26 cellular contexts compared by ENCODE assay signal in genomic region chr3:108883373-108883772, GRCh38.
"Had no signal": no experiment of that assay in that cellular context is flagged by ENCODE, and none has a peak within 500 bp of the region (broad histone marks: within the 10 kb centered on the region; RNA-seq: fewer than 3 reads in every experiment).

No MANE protein-coding gene starts in this region.

- H3K9me3 ChIP-seq: MG63 had no signal

- H3K4me3 Mint-ChIP-seq: activated CD4-positive, alpha-beta T cell treated with anti-CD3 and anti-CD28 coated beads for 36 hours; activated naive CD4-positive, alpha-beta T cell treated with anti-CD3 and anti-CD28 coated beads, Interleukin-2, amount 10 ng/mL, durations not matched to agents 7 days and 5 days; activated T-cell treated with anti-CD3 and anti-CD28 coated beads, Interleukin-2, amount 50 U/mL, for 4 hours; brain; central memory CD8-positive, alpha-beta T cell; T-helper 17 cell had no signal

- ATAC-seq: activated T-cell treated with anti-CD3 and anti-CD28 coated beads, Interleukin-2, amount 50 U/mL, for 4 hours; T-helper 17 cell had no signal

- H3K27me3 ChIP-seq: MG63 had no signal

- H3K9me3 Mint-ChIP-seq: activated naive CD4-positive, alpha-beta T cell treated with anti-CD3 and anti-CD28 coated beads, Interleukin-2, amount 10 ng/mL, durations not matched to agents 7 days and 5 days; activated T-helper 2 cell treated with anti-CD3 and anti-CD28 coated beads, Interferon-gamma antibody, Interleukin-2, Interleukin-4, amounts not matched to agents 10 μg/mL and 5 μg/mL and 100 μg/mL, durations not matched to agents 14 hours and 24 hours and 36 hours; brain; central memory CD8-positive, alpha-beta T cell had no signal

- H3K27me3 Mint-ChIP-seq: activated CD4-positive, alpha-beta T cell treated with anti-CD3 and anti-CD28 coated beads for 36 hours; activated naive CD4-positive, alpha-beta T cell treated with anti-CD3 and anti-CD28 coated beads, Interleukin-2, amount 10 ng/mL, durations not matched to agents 7 days and 5 days; brain; central memory CD8-positive, alpha-beta T cell; T-helper 17 cell had no signal

- H3K4me3 ChIP-seq: MG63 had no signal

- H3K36me3 ChIP-seq: MG63, WERI-Rb-1 had no signal

- H3K36me3 Mint-ChIP-seq: brain had no signal

- H3K27ac Mint-ChIP-seq: activated CD4-positive, alpha-beta T cell treated with anti-CD3 and anti-CD28 coated beads for 36 hours; activated naive CD4-positive, alpha-beta T cell treated with anti-CD3 and anti-CD28 coated beads, Interleukin-2, amount 10 ng/mL, durations not matched to agents 7 days and 5 days; activated T-helper 2 cell treated with anti-CD3 and anti-CD28 coated beads, Interferon-gamma antibody, Interleukin-2, Interleukin-4, amounts not matched to agents 10 μg/mL and 5 μg/mL and 100 μg/mL, durations not matched to agents 14 hours and 24 hours and 36 hours; brain; T-helper 17 cell had no signal

- DNase-seq: activated CD4-positive, alpha-beta T cell treated with anti-CD3 and anti-CD28 coated beads for 36 hours; activated CD4-positive, alpha-beta T cell treated with anti-CD3 and anti-CD28 coated beads, Interleukin-2, amount 50 U/mL, for 4 hours; activated CD8-positive, alpha-beta memory T cell treated with anti-CD3 and anti-CD28 coated beads for 24 hours; activated gamma-delta T cell treated with Interleukin-2 at 50 U/mL for 16 hours; activated naive CD4-positive, alpha-beta T cell treated with anti-CD3 and anti-CD28 coated beads, Interleukin-2, amount 10 ng/mL, durations not matched to agents 7 days and 5 days; activated T-cell treated with anti-CD3 and anti-CD28 coated beads, Interleukin-2, amount 50 U/mL, for 4 hours; amygdala; KBM-7; MV-4-11; NCI-H1092 treated with DMSO at 0.1 percent for 48 hours; NCI-H1417 treated with DMSO at 0.1 percent for 48 hours; NCI-H1694; NCI-H2029; NCI-H2107; NCI-H2171 treated with DMSO at 0.1 percent for 48 hours; NCI-H226; NCI-H526; NCI-H774; SIG-M5; T-helper 17 cell; T1000; WERI-Rb-1 had no signal
